In the genomic region with DNA sequence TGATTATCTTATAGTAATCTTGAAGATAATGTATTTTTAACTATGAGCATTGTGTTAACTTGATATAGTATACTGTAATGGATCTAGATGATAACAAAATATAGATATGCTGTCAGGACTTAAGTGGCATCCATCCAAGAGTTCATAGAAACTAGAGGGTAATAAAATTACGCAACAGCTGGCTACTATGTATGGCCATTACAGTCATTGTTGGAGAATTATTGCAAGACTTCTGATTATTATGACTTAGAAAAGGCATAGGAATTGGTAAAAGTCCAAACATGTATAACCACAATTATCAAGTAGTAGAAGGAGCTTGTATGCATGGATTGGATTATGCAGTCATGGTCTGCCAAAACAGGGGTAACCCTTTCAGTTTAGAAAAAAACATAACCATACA, we compare ENCODE assay signal across 10 cellular contexts. TPM values are rescaled to one million over a fixed set of nuclear protein-coding genes. Genes with fewer than 3 reads are reported as not detected.
A peak's percentile ranks its signal among the peaks of the same experiment; 100 is the strongest.
DNase-seq lines count a peak whose midpoint lies in the region; ATAC-seq and TF ChIP-seq lines count a peak whose summit lies in the region.
"Had no signal": no experiment of that assay in that cellular context is flagged by ENCODE, and none has a peak within 500 bp of the region (broad histone marks: within the 10 kb centered on the region; RNA-seq: fewer than 3 reads in every experiment).

No MANE protein-coding gene starts in this region.

- TF ChIP-seq CTCF in heart right ventricle (IDR thresholded peaks at IDR 0.05) (no peak), right atrium auricular region (IDR thresholded peaks at IDR 0.05) (no peak), epithelial cell of esophagus (IDR thresholded peaks at IDR 0.05; ENCODE audit: insufficient read depth, low read depth, low read length, missing control alignments) (no peak)

- H3K4me1 ChIP-seq in heart right ventricle: peaks cover 3 to 85% (median 73%) of the 10 kb centered on the region in 9 donors
- peaks cover 0 to 39% of the 10 kb centered on the region in 2 donors for H3K4me1 ChIP-seq in right atrium auricular region
- H3K4me1 ChIP-seq in SJCRH30: peaks cover 17% of the 10 kb centered on the region
- peaks cover 0 to 33% (median 30%) of the 10 kb centered on the region in 5 donors for H3K4me1 ChIP-seq in subcutaneous abdominal adipose tissue (ENCODE audit: control insufficient read depth in 5 of 5, insufficient read depth in 5 of 5, low read length in 5 of 5)

- 68 to 75% methylated on average over 1 of the region's 1 CpG for WGBS in heart right ventricle, 2 donors

- H3K27ac ChIP-seq in heart right ventricle: peak overlapping the region in 6 of 10 donors; percentile 16 to 72 (median 54)
- peak overlapping the region in 1 of 2 donors; percentile 65 for H3K27ac ChIP-seq in right atrium auricular region
- H3K27ac ChIP-seq in SJCRH30: peak overlapping the region; percentile 9; the same call in 1 of the 2 replicates
- peak overlapping the region; percentile 68 for H3K27ac ChIP-seq in subcutaneous abdominal adipose tissue (ENCODE audit: low read depth, low read length)

- ATAC-seq in heart right ventricle (no peak), HG03378 (IDR thresholded peaks at IDR 0.05; ENCODE audit: unreplicated experiment) (no peak), GM18870 (IDR thresholded peaks at IDR 0.05; ENCODE audit: unreplicated experiment) (no peak)

- H3K9me3 ChIP-seq in heart right ventricle (no peaks in the 10 kb centered on the region), right atrium auricular region (no peaks in the 10 kb centered on the region), SJCRH30 (replicated peaks) (no peaks in the 10 kb centered on the region), subcutaneous abdominal adipose tissue (ENCODE audit: control insufficient read depth in 5 of 5, low read length in 5 of 5) (no peaks in the 10 kb centered on the region)

- DNase-seq in heart right ventricle: no peak
- no peak for DNase-seq in right atrium auricular region (ENCODE audit: low spot score)
- DNase-seq in SJCRH30: no peak
- peak; percentile 66 for DNase-seq in epithelial cell of esophagus (ENCODE audit: low read depth)
- DNase-seq in head of caudate nucleus: no peak
- DNase-seq: midbrain, NCI-H345 had no signal

- H3K36me3 ChIP-seq in heart right ventricle (peaks cover 0 to 60% (median 6%) of the 10 kb centered on the region in 9 donors), right atrium auricular region (peaks cover 20% of the 10 kb centered on the region), SJCRH30 (peaks cover 64% of the 10 kb centered on the region), subcutaneous abdominal adipose tissue (ENCODE audit: control insufficient read depth in 5 of 5, insufficient read depth in 5 of 5, low read length in 5 of 5) (peaks cover 0 to 26% (median 21%) of the 10 kb centered on the region in 5 donors)

- intact Hi-C loops in heart right ventricle (cut with DNase I) (loop anchor here in 1 of 10 donors (10.0 kb wide), 2 partner anchors 62 to 88 kb away; no protein-coding TSS in a partner anchor), head of caudate nucleus (cut with DNase I) (no loop called here)

- no peak overlapping the region for H3K4me3 ChIP-seq in heart right ventricle
- H3K4me3 ChIP-seq in right atrium auricular region: no peak overlapping the region
- H3K4me3 ChIP-seq in SJCRH30: no peak overlapping the region
- H3K4me3 ChIP-seq in epithelial cell of esophagus (ENCODE audit: low read length): no peak overlapping the region
- H3K4me3 ChIP-seq in subcutaneous abdominal adipose tissue (ENCODE audit: low read depth in 1 of 5, low read length in 5 of 5): no peak overlapping the region

- H3K27me3 ChIP-seq in heart right ventricle (peaks cover 0 to 37% (median 0%) of the 10 kb centered on the region in 7 donors), right atrium auricular region (no peaks in the 10 kb centered on the region), SJCRH30 (no peaks in the 10 kb centered on the region), subcutaneous abdominal adipose tissue (ENCODE audit: control insufficient read depth in 5 of 5, insufficient read depth in 4 of 5, low read length in 5 of 5) (peaks cover 0 to 4% (median 0%) of the 10 kb centered on the region in 5 donors)

- H3K9ac ChIP-seq in subcutaneous abdominal adipose tissue (ENCODE audit: low read length in 5 of 5): no peak overlapping the region

RNA-seq across cellular contexts. Expression of a gene that starts 9.5 kb away (rescaled TPM):
- total RNA-seq in heart right ventricle: 10 to 100 TPM; 58.8 to 92.1 (median 80.3) TPM
- 10 to 100 TPM; 16.1 to 73.7 TPM for polyA plus RNA-seq in heart right ventricle
- total RNA-seq in right atrium auricular region: 10 to 100 TPM; 50.8 to 54.0 TPM
- total RNA-seq in SJCRH30 (2014; rRNA removed; shearing (Covaris generic)): 114 and 149 TPM in 2 replicates

RNA-seq across cellular contexts. Expression of a gene that starts 35.8 kb away (rescaled TPM):
- 1 to 10 TPM in 7 of 10 donors, under 1 TPM in 3; 0.53 to 2.7 (median 1.2) TPM for total RNA-seq in heart right ventricle
- 1 to 10 TPM; 1.5 to 1.7 TPM for polyA plus RNA-seq in heart right ventricle
- 1 to 10 TPM in 1 of 2 donors, under 1 TPM in 1; 0.48 to 3.0 TPM for total RNA-seq in right atrium auricular region
- total RNA-seq in SJCRH30 (2014; rRNA removed; shearing (Covaris generic)): 0.26 and 0.48 TPM in 2 replicates
